Comparison of ENCODE assay signal across 1 cellular context in genomic region chr10:95530021-95530420, GRCh38.
TF ChIP-seq lines count a peak whose summit lies in the region.

No MANE protein-coding gene starts in this region.

TF ChIP-seq in WTC11, 78 proteins besides CTCF, POLR2A, EP300 and RAD21 (continued from another document):
- TF ChIP-seq HMGXB4 (CRISPR knock-in tag; IDR thresholded peaks at IDR 0.05) (no peak), ATF1 (CRISPR knock-in tag; IDR thresholded peaks at IDR 0.05) (no peak), AFF4 (CRISPR knock-in tag; IDR thresholded peaks at IDR 0.05; ENCODE audit: borderline replicate concordance) (no peak), EMX1 (CRISPR knock-in tag; IDR thresholded peaks at IDR 0.05) (no peak), AR (CRISPR knock-in tag; IDR thresholded peaks at IDR 0.05) (no peak), ZNF232 (CRISPR knock-in tag; IDR thresholded peaks at IDR 0.05) (no peak), ZNF281 (CRISPR knock-in tag; IDR thresholded peaks at IDR 0.05) (no peak), ZNF425 (CRISPR knock-in tag; conservative IDR thresholded peaks at IDR 0.05) (no peak), ZNF138 (CRISPR knock-in tag; conservative IDR thresholded peaks at IDR 0.05) (no peak), E2F5 (CRISPR knock-in tag; IDR thresholded peaks at IDR 0.05) (no peak), ZSCAN18 (CRISPR knock-in tag; IDR thresholded peaks at IDR 0.05) (no peak), GRHL2 (CRISPR knock-in tag; IDR thresholded peaks at IDR 0.05; ENCODE audit: insufficient replicate concordance, severe bottlenecking) (no peak)
